Comparison of ENCODE assay signal across 19 cellular contexts in the genomic region with DNA sequence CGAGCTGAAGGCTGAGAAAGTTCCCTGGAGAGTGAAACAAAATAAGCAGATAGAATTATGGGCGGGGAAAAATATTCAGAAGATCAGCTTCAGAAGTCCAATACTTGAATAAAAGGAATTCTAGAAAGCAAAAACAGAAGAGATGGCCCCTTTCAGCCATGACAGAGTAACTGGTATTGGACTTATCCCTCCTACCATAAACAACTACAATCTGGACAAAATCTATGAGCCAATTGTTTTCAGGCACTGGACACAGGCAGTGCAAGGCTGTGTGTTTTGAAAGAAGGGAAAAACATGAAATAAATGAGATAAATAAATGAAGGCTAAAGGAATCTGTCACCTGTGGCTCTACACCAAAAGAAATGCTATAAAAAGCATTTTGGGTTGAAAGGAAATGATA. TPM values are rescaled to one million over a fixed set of nuclear protein-coding genes. Genes with fewer than 3 reads are reported as not detected.
DNase-seq lines count a peak whose midpoint lies in the region; TF ChIP-seq lines count a peak whose summit lies in the region.
"Had no signal": no experiment of that assay in that cellular context is flagged by ENCODE, and none has a peak within 500 bp of the region (broad histone marks: within the 10 kb centered on the region; RNA-seq: fewer than 3 reads in every experiment).

No MANE protein-coding gene starts in this region.

- no peak for TF ChIP-seq CTCF in endothelial cell (IDR thresholded peaks at IDR 0.05; ENCODE audit: unreplicated experiment)

- peaks cover 4% of the 10 kb centered on the region for H3K4me1 Mint-ChIP-seq in endothelial cell (ENCODE audit: unreplicated experiment)
- H3K4me1 Mint-ChIP-seq: CD14-positive monocyte; CD4-positive, alpha-beta memory T cell had no signal

- DNase-seq in Ammon's horn (ENCODE audit: low spot score) (peak; percentile 57), midbrain (lab: John Stamatoyannopoulos, UW) (peak; percentile 32), inferior parietal cortex (ENCODE audit: extremely low spot score) (no peak), SIG-M5 treated with dmso at 0.1 percent for 504 hours (lab: John Stamatoyannopoulos, UW; ENCODE audit: unreplicated experiment) (no peak), endothelial cell (ENCODE audit: low spot score) (no peak)
- DNase-seq: AML-193; CD4-positive, alpha-beta memory T cell; DMS153; DMS79; GDM1; HCEC 1CT had no signal

- H3K27ac Mint-ChIP-seq in endothelial cell (ENCODE audit: unreplicated experiment): no peak overlapping the region
- H3K27ac Mint-ChIP-seq: CD4-positive, alpha-beta memory T cell; GM23338 had no signal

- H3K9me3 Mint-ChIP-seq in endothelial cell (ENCODE audit: unreplicated experiment): no peaks in the 10 kb centered on the region
- H3K9me3 Mint-ChIP-seq: CD14-positive monocyte; CD4-positive, alpha-beta memory T cell; GM23338 had no signal

- no peaks in the 10 kb centered on the region for H3K27me3 Mint-ChIP-seq in endothelial cell (ENCODE audit: unreplicated experiment)

- H3K4me3 Mint-ChIP-seq in endothelial cell (ENCODE audit: unreplicated experiment): no peak overlapping the region
- H3K4me3 Mint-ChIP-seq: CD4-positive, alpha-beta memory T cell; GM23338 had no signal

- H3K27ac ChIP-seq in cingulate gyrus (ENCODE audit: low read depth, low read length) (peak overlapping the region; percentile 75), temporal lobe (ENCODE audit: low read depth, low read length) (peak overlapping the region; percentile 97)
- H3K27ac ChIP-seq: 22Rv1, A549, BLaER1, HL-60 had no signal

- no peaks in the 10 kb centered on the region for H3K36me3 Mint-ChIP-seq in endothelial cell (ENCODE audit: low read depth, unreplicated experiment)
- H3K36me3 Mint-ChIP-seq: CD14-positive monocyte; CD4-positive, alpha-beta memory T cell had no signal

RNA-seq across cellular contexts. Expression of gene FEZ1, which starts 25.7 kb away (rescaled TPM):
- total RNA-seq in temporal lobe: 226 TPM
- 56.0 TPM for total RNA-seq in endothelial cell (ENCODE audit: unreplicated experiment)

Comparison
In these comparisons a context has a peak if more than half of its experiments do, and no peak if none do; other contexts are left out.
1. DNase-seq: peak in Ammon's horn (single experiment) and midbrain (single experiment); none in inferior parietal cortex (single experiment), SIG-M5 treated with dmso at 0.1 percent for 504 hours (single experiment) and endothelial cell (single experiment).